ENCODE assay signal across 36 cellular contexts in genomic region chr6:163296835-163297519, GRCh38.
DNase-seq lines count a peak whose midpoint lies in the region; ATAC-seq, FAIRE-seq and TF ChIP-seq lines count a peak whose summit lies in the region.
"Had no signal": no experiment of that assay in that cellular context is flagged by ENCODE, and none has a peak within 500 bp of the region (broad histone marks: within the 10 kb centered on the region; RNA-seq: fewer than 3 reads in every experiment).

No MANE protein-coding gene starts in this region.

- H3K9me3 ChIP-seq in right lobe of liver (no peaks in the 10 kb centered on the region), HepG2 (ENCODE audit: low read length) (no peaks in the 10 kb centered on the region), right cardiac atrium (ENCODE audit: control insufficient read depth, low read length) (no peaks in the 10 kb centered on the region)
- H3K9me3 ChIP-seq in naive thymus-derived CD4-positive, alpha-beta T cell (ENCODE audit: control insufficient read depth in 2 of 3, low read length in 3 of 3) = no peaks in the 10 kb centered on the region
- H3K9me3 ChIP-seq: A549, spleen, thoracic aorta, uterus had no signal

- H3K36me3 Mint-ChIP-seq in nephron (ENCODE audit: low read depth) = no peaks in the 10 kb centered on the region
- H3K36me3 Mint-ChIP-seq in naive thymus-derived CD4-positive, alpha-beta T cell = no peaks in the 10 kb centered on the region
- H3K36me3 Mint-ChIP-seq: activated naive CD8-positive, alpha-beta T cell; CD4-positive, CD25-positive, alpha-beta regulatory T cell; mesothelial cell of epicardium; naive thymus-derived CD8-positive, alpha-beta T cell had no signal

- CTCF ChIA-PET in HepG2 (lab: Yijun Ruan, JAX; ENCODE audit: low intra/inter-chr PET ratio, low total read pairs) = no interaction called here
- CTCF ChIA-PET in naive thymus-derived CD4-positive, alpha-beta T cell (lab: Charles Lee) = no interaction called here

- H3K36me3 ChIP-seq in right lobe of liver (no peaks in the 10 kb centered on the region), HepG2 (replicated peaks in 1 of 2; ENCODE audit: control insufficient read depth in 1 of 2, insufficient read depth in 2 of 2, low read length in 2 of 2) (no peaks in the 10 kb centered on the region)
- no peaks in the 10 kb centered on the region for H3K36me3 ChIP-seq in naive thymus-derived CD4-positive, alpha-beta T cell (ENCODE audit: control insufficient read depth in 2 of 3, insufficient read depth in 3 of 3, low read length in 3 of 3)
- H3K36me3 ChIP-seq: spleen, thoracic aorta, uterus had no signal

- peak overlapping the region; percentile 14 to 65 (median 63) for H3K27ac Mint-ChIP-seq in nephron
- no peak overlapping the region for H3K27ac Mint-ChIP-seq in naive thymus-derived CD4-positive, alpha-beta T cell
- H3K27ac Mint-ChIP-seq: activated naive CD8-positive, alpha-beta T cell; activated T-cell treated with anti-CD3 and anti-CD28 coated beads, Interleukin-2, amount 50 U/mL, for 24 hours; CD4-positive, CD25-positive, alpha-beta regulatory T cell; mesothelial cell of epicardium; naive thymus-derived CD8-positive, alpha-beta T cell; stimulated activated naive CD8-positive, alpha-beta T cell treated with anti-CD3 and anti-CD28 coated beads, Interleukin-15, Interleukin-2, amounts not matched to agents 100 ng/mL and 50 ng/mL, for 24 hours; T-helper 1 cell treated with Interleukin-12 subunit alpha and Interleukin-12 subunit beta and Interleukin-4 antibody, amounts not matched to agents 30 μg/mL and 1 μg/mL, for 36 hours had no signal

- no peaks in the 10 kb centered on the region for H3K79me2 ChIP-seq in HepG2 (ENCODE audit: insufficient read depth, low read length)
- H3K79me2 ChIP-seq: hepatocyte had no signal

- no peaks in the 10 kb centered on the region for H3K27me3 ChIP-seq in right lobe of liver
- H3K27me3 ChIP-seq in HepG2 (ENCODE audit: control insufficient read depth in 1 of 2, insufficient read depth in 2 of 2, low read length in 2 of 2) = peaks cover 0 to 16% of the 10 kb centered on the region in 2 experiments; a peak in 3 of 5 replicates
- no peaks in the 10 kb centered on the region for H3K27me3 ChIP-seq in right cardiac atrium (ENCODE audit: control insufficient read depth, insufficient read depth)
- no peaks in the 10 kb centered on the region for H3K27me3 ChIP-seq in naive thymus-derived CD4-positive, alpha-beta T cell (ENCODE audit: control insufficient read depth in 2 of 2, insufficient read depth in 2 of 2, low read length in 2 of 2)
- H3K27me3 ChIP-seq: hepatocyte, uterus had no signal

- intact Hi-C loops in right lobe of liver (cut with DNase I) (no loop called here), HepG2 (cut with micrococcal nuclease; ENCODE audit: unreplicated experiment) (no loop called here), right cardiac atrium (cut with DNase I) (no loop called here)
- intact Hi-C loops in naive thymus-derived CD4-positive, alpha-beta T cell (cut with micrococcal nuclease) = no loop called here

- FAIRE-seq in HepG2 (lab: Jason Lieb, UNC) (no peak), GM12892 (lab: Jason Lieb, UNC) (no peak)
- FAIRE-seq: A549 had no signal

- no peak overlapping the region for H3K9ac ChIP-seq in HepG2 (ENCODE audit: insufficient read depth, low read depth, low read length)
- H3K9ac ChIP-seq: GM23248 had no signal

- no peak for TF ChIP-seq CTCF in right lobe of liver (IDR thresholded peaks at IDR 0.05)
- no peak for TF ChIP-seq CTCF in HepG2 (CRISPR knock-in tag; IDR thresholded peaks at IDR 0.05)
- TF ChIP-seq CTCF in nephron (IDR thresholded peaks at IDR 0.05; ENCODE audit: unreplicated experiment in 3 of 3) = no peak

- ATAC-seq in right lobe of liver (peak; percentile 56 to 79 (median 68)), HepG2 (no peak), right cardiac atrium (peak; percentile 72 to 80), GM18907 (IDR thresholded peaks at IDR 0.05; ENCODE audit: unreplicated experiment) (no peak), HG02571 (IDR thresholded peaks at IDR 0.05; ENCODE audit: unreplicated experiment) (no peak)
- ATAC-seq in naive thymus-derived CD4-positive, alpha-beta T cell = no peak
- ATAC-seq: A549; naive thymus-derived CD8-positive, alpha-beta T cell; SK-N-SH treated with all-trans-retinoic acid at 6 μM for 48 hours had no signal

- H3K4me1 ChIP-seq in right lobe of liver (peaks cover 0 to 6% (median 0%) of the 10 kb centered on the region in 4 donors), HepG2 (ENCODE audit: insufficient read depth, low read length) (no peaks in the 10 kb centered on the region), right cardiac atrium (ENCODE audit: control insufficient read depth, insufficient read depth, low read length) (no peaks in the 10 kb centered on the region)
- H3K4me1 ChIP-seq in naive thymus-derived CD4-positive, alpha-beta T cell (ENCODE audit: control insufficient read depth in 2 of 2, insufficient read depth in 2 of 2, low read length in 2 of 2) = no peaks in the 10 kb centered on the region
- H3K4me1 ChIP-seq: A549, spleen, uterus had no signal

- 31% methylated on average over 6 of the region's 6 CpGs for WGBS in right lobe of liver (ENCODE audit: insufficient coverage, low coverage, low lambda C conversion rate, missing lambda C conversion rate)
- WGBS in HepG2 (ENCODE audit: low lambda C conversion rate) = 13% methylated on average over 6 of the region's 6 CpGs
- 59% methylated on average over 6 of the region's 6 CpGs for WGBS in right cardiac atrium

- peaks cover 9% of the 10 kb centered on the region for H3K27me3 Mint-ChIP-seq in nephron (ENCODE audit: low read depth)
- peaks cover 0 to 6% (median 4%) of the 10 kb centered on the region in 5 donors for H3K27me3 Mint-ChIP-seq in naive thymus-derived CD4-positive, alpha-beta T cell
- H3K27me3 Mint-ChIP-seq: CD4-positive, CD25-positive, alpha-beta regulatory T cell had no signal

- H3K4me2 ChIP-seq in HepG2 (ENCODE audit: low read depth, low read length) = no peak overlapping the region
- H3K4me2 ChIP-seq: A549, hepatocyte had no signal

- H3K4me1 Mint-ChIP-seq in nephron = peaks cover 38% of the 10 kb centered on the region
- no peaks in the 10 kb centered on the region for H3K4me1 Mint-ChIP-seq in naive thymus-derived CD4-positive, alpha-beta T cell
- H3K4me1 Mint-ChIP-seq: CD4-positive, CD25-positive, alpha-beta regulatory T cell; naive thymus-derived CD8-positive, alpha-beta T cell had no signal

- H3K9me3 Mint-ChIP-seq in nephron = no peaks in the 10 kb centered on the region
- H3K9me3 Mint-ChIP-seq in naive thymus-derived CD4-positive, alpha-beta T cell = no peaks in the 10 kb centered on the region
- H3K9me3 Mint-ChIP-seq: activated T-cell treated with anti-CD3 and anti-CD28 coated beads, Interleukin-2, amount 50 U/mL, for 24 hours; CD4-positive, CD25-positive, alpha-beta regulatory T cell; naive thymus-derived CD8-positive, alpha-beta T cell; stimulated activated naive CD8-positive, alpha-beta T cell treated with anti-CD3 and anti-CD28 coated beads, Interleukin-15, Interleukin-2, amounts not matched to agents 100 ng/mL and 50 ng/mL, for 24 hours; T-helper 1 cell treated with Interleukin-12 subunit alpha and Interleukin-12 subunit beta and Interleukin-4 antibody, amounts not matched to agents 30 μg/mL and 1 μg/mL, for 36 hours had no signal

- no peak for TF ChIP-seq EP300 in HepG2 (IDR thresholded peaks at IDR 0.05; ENCODE audit: low read depth in 2 of 2, low read length in 2 of 2)
- no peak for TF ChIP-seq EP300 in HepG2 (CRISPR knock-in tag; IDR thresholded peaks at IDR 0.05; ENCODE audit: borderline replicate concordance)

- in situ Hi-C loops in HepG2 (cut with HindIII; ENCODE audit: extremely low pct_ligation_motif_present, low pct_unique_long_range_greater_than_20kb) = no loop called here

- H2AFZ ChIP-seq in HepG2 (ENCODE audit: low read length) = no peak overlapping the region
- H2AFZ ChIP-seq: GM23248, hepatocyte had no signal

- H3K4me3 ChIP-seq in right lobe of liver (no peak overlapping the region), HepG2 (replicated peaks in 1 of 3; ENCODE audit: insufficient read depth in 1 of 3, low read depth in 2 of 3, low read length in 3 of 3) (no peak overlapping the region), right cardiac atrium (ENCODE audit: low read length) (no peak overlapping the region)
- H3K4me3 ChIP-seq in naive thymus-derived CD4-positive, alpha-beta T cell (ENCODE audit: low read length) = no peak overlapping the region
- H3K4me3 ChIP-seq: A549, GM23248, hepatocyte, spleen, thoracic aorta, uterus had no signal

- H4K20me1 ChIP-seq in HepG2 (ENCODE audit: insufficient read depth, low read length) = no peaks in the 10 kb centered on the region

- no peak for DNase-seq in right lobe of liver
- no peak for DNase-seq in HepG2 (ENCODE audit: low spot score)
- DNase-seq in right cardiac atrium = no peak
- DNase-seq in naive thymus-derived CD4-positive, alpha-beta T cell = no peak
- DNase-seq in GM12892 (ENCODE audit: insufficient read length) = no peak
- DNase-seq: activated CD4-positive, CD25-positive, alpha-beta regulatory T cell; activated effector memory CD4-positive, alpha-beta T cell treated with anti-CD3 and anti-CD28 coated beads, Interleukin-2, amount 50 U/mL, for 16 hours; activated T-cell treated with anti-CD3 and anti-CD28 coated beads, Interleukin-2, amount 50 U/mL, for 24 hours; aorta; CD4-positive, CD25-positive, alpha-beta regulatory T cell; cortex of kidney; DND-41; effector memory CD4-positive, alpha-beta T cell; foreskin fibroblast; GM23248; MV-4-11; naive thymus-derived CD8-positive, alpha-beta T cell; NCI-H1436 treated with DMSO at 0.1 percent for 48 hours; NCI-H2107; NCI-H345; NCI-H748 treated with DMSO at 0.1 percent for 48 hours; occipital lobe; spleen; stimulated activated CD4-positive, alpha-beta T cell treated with anti-CD3 and anti-CD28 coated beads, Interleukin-2, amount 100 ng/mL, for 24 hours; uterus had no signal

- H3K27ac ChIP-seq in right lobe of liver (no peak overlapping the region), HepG2 (ENCODE audit: extremely low read length, insufficient read depth, low read length) (no peak overlapping the region), right cardiac atrium (ENCODE audit: low read length) (peak overlapping the region; percentile 44)
- H3K27ac ChIP-seq in naive thymus-derived CD4-positive, alpha-beta T cell (ENCODE audit: low read depth, low read length) = no peak overlapping the region
- H3K27ac ChIP-seq: A549, GM23248, hepatocyte, spleen, thoracic aorta, uterus had no signal

- TF ChIP-seq POLR2A in right lobe of liver (IDR thresholded peaks at IDR 0.05) (no peak), HepG2 (IDR thresholded peaks at IDR 0.05; ENCODE audit: insufficient read depth in 1 of 2, low read depth in 2 of 2, low read length in 2 of 2) (no peak), GM12892 (IDR thresholded peaks at IDR 0.05; ENCODE audit: low read depth, low read length) (no peak)

- no TSS peak for BruUV-seq in HepG2 (replicated peaks; lab: Mats Ljungman, UMichigan)

- POLR2A ChIA-PET in HepG2 (lab: Yijun Ruan, JAX) = no interaction called here
- POLR2A ChIA-PET in naive thymus-derived CD4-positive, alpha-beta T cell (lab: Charles Lee) = no interaction called here

- H3K4me3 Mint-ChIP-seq in nephron = no peak overlapping the region
- H3K4me3 Mint-ChIP-seq in naive thymus-derived CD4-positive, alpha-beta T cell = no peak overlapping the region
- H3K4me3 Mint-ChIP-seq: activated naive CD8-positive, alpha-beta T cell; activated T-cell treated with anti-CD3 and anti-CD28 coated beads, Interleukin-2, amount 50 U/mL, for 24 hours; CD4-positive, CD25-positive, alpha-beta regulatory T cell; mesothelial cell of epicardium; naive thymus-derived CD8-positive, alpha-beta T cell; stimulated activated naive CD8-positive, alpha-beta T cell treated with anti-CD3 and anti-CD28 coated beads, Interleukin-15, Interleukin-2, amounts not matched to agents 100 ng/mL and 50 ng/mL, for 24 hours; T-helper 1 cell treated with Interleukin-12 subunit alpha and Interleukin-12 subunit beta and Interleukin-4 antibody, amounts not matched to agents 30 μg/mL and 1 μg/mL, for 36 hours had no signal

- no peak for TF ChIP-seq RAD21 in HepG2 (CRISPR knock-in tag; IDR thresholded peaks at IDR 0.05)

Comparison
In these comparisons a context has a peak if more than half of its experiments do, and no peak if none do; other contexts are left out.
1. ATAC-seq: peak in right lobe of liver (4 of 4) and right cardiac atrium (2 of 2); none in HepG2 (single experiment), GM18907 (single experiment), naive thymus-derived CD4-positive, alpha-beta T cell (single experiment) and HG02571 (single experiment).
2. H3K27ac Mint-ChIP-seq: peak in nephron (3 of 3); none in naive thymus-derived CD4-positive, alpha-beta T cell (0 of 9).